In genomic region chr10:686155-686931, GRCh38 we compare ENCODE assay signal across 21 cellular contexts. TPM values are rescaled to one million over a fixed set of nuclear protein-coding genes. Genes with fewer than 3 reads are reported as not detected.
DNase-seq lines count a peak whose midpoint lies in the region; ATAC-seq and TF ChIP-seq lines count a peak whose summit lies in the region.
"Had no signal": no experiment of that assay in that cellular context is flagged by ENCODE, and none has a peak within 500 bp of the region (broad histone marks: within the 10 kb centered on the region; RNA-seq: fewer than 3 reads in every experiment).

No MANE protein-coding gene starts in this region.

- no peaks in the 10 kb centered on the region for H3K9me3 Mint-ChIP-seq in stimulated activated naive CD8-positive, alpha-beta T cell treated with anti-CD3 and anti-CD28 coated beads, Interleukin-15, amount 100 ng/mL, for 72 hours
- H3K9me3 Mint-ChIP-seq in type B pancreatic cell: no peaks in the 10 kb centered on the region

- H3K27ac ChIP-seq in muscle layer of colon (ENCODE audit: low read depth, low read length): peak overlapping the region; percentile 7
- H3K27ac ChIP-seq: GM23248 had no signal

- no peak overlapping the region for H3K4me3 Mint-ChIP-seq in stimulated activated naive CD8-positive, alpha-beta T cell treated with anti-CD3 and anti-CD28 coated beads, Interleukin-15, amount 100 ng/mL, for 72 hours
- peak overlapping the region; percentile 44 for H3K4me3 Mint-ChIP-seq in type B pancreatic cell

- H3K9ac ChIP-seq in muscle layer of colon (ENCODE audit: low read length): no peak overlapping the region

- no peak overlapping the region for H3K4me3 ChIP-seq in muscle layer of colon (ENCODE audit: low read depth in 1 of 2, low read length in 2 of 2)
- H3K4me3 ChIP-seq: GM23248 had no signal

- ATAC-seq in stimulated activated naive CD8-positive, alpha-beta T cell treated with anti-CD3 and anti-CD28 coated beads, Interleukin-15, amount 100 ng/mL, for 72 hours: peak; percentile 38
- no peak for ATAC-seq in stimulated activated naive CD8-positive, alpha-beta T cell treated with anti-CD3 and anti-CD28 coated beads, Interleukin-15, Interleukin-2, amounts not matched to agents 100 U/mL and 50 U/mL, for 24 hours

- peaks cover 3% of the 10 kb centered on the region for H3K36me3 Mint-ChIP-seq in type B pancreatic cell
- H3K36me3 Mint-ChIP-seq: CD4-positive, alpha-beta memory T cell had no signal

- no peak for TF ChIP-seq CTCF in type B pancreatic cell (conservative IDR thresholded peaks at IDR 0.05)

- DNase-seq in stimulated activated naive CD8-positive, alpha-beta T cell treated with anti-CD3 and anti-CD28 coated beads, Interleukin-15, amount 100 ng/mL, for 72 hours: no peak
- no peak for DNase-seq in stimulated activated naive CD8-positive, alpha-beta T cell treated with anti-CD3 and anti-CD28 coated beads, Interleukin-15, Interleukin-2, amounts not matched to agents 100 U/mL and 50 U/mL, for 24 hours
- peak; percentile 69 for DNase-seq in posterior vena cava (ENCODE audit: low spot score)
- DNase-seq in type B pancreatic cell (ENCODE audit: extremely low spot score, unreplicated experiment): no peak
- no peak for DNase-seq in HT-29 (ENCODE audit: low spot score)
- DNase-seq in activated CD4-positive, alpha-beta T cell treated with anti-CD3 and anti-CD28 coated beads for 4 hours: no peak
- no peak for DNase-seq in NK-92 (lab: John Stamatoyannopoulos, UW; ENCODE audit: unreplicated experiment)
- DNase-seq: 8988T; BE2C; CD4-positive, alpha-beta memory T cell; DMS53; NCI-H1417; NCI-H187; NCI-H2107; NCI-H510A; NCI-H774; OCI-M1; RPMI8226; SHP77 treated with DMSO at 0.1 percent for 48 hours had no signal

- H3K4me1 ChIP-seq in muscle layer of colon (ENCODE audit: insufficient read depth, low read length): peaks cover 38% of the 10 kb centered on the region
- H3K4me1 ChIP-seq: BE2C had no signal

- H3K36me3 ChIP-seq in muscle layer of colon (ENCODE audit: insufficient read depth, low read length): no peaks in the 10 kb centered on the region
- H3K36me3 ChIP-seq: BE2C had no signal

- H3K4me1 Mint-ChIP-seq in stimulated activated naive CD8-positive, alpha-beta T cell treated with anti-CD3 and anti-CD28 coated beads, Interleukin-15, amount 100 ng/mL, for 72 hours: peaks cover 10% of the 10 kb centered on the region
- peaks cover 37% of the 10 kb centered on the region for H3K4me1 Mint-ChIP-seq in type B pancreatic cell (ENCODE audit: unreplicated experiment)

- H3K27me3 ChIP-seq in muscle layer of colon (ENCODE audit: control insufficient read depth in 1 of 2, insufficient read depth in 2 of 2, low read length in 2 of 2): no peaks in the 10 kb centered on the region
- H3K27me3 ChIP-seq: BE2C had no signal

- intact Hi-C loops in posterior vena cava (cut with DNase I): loop anchor here (5.0 to 10.0 kb wide), 2 partner anchors 174 to 182 kb away; no protein-coding TSS in a partner anchor

- H3K27me3 Mint-ChIP-seq in stimulated activated naive CD8-positive, alpha-beta T cell treated with anti-CD3 and anti-CD28 coated beads, Interleukin-15, amount 100 ng/mL, for 72 hours: peaks cover 53% of the 10 kb centered on the region
- peaks cover 3% of the 10 kb centered on the region for H3K27me3 Mint-ChIP-seq in type B pancreatic cell

- H3K9me3 ChIP-seq in muscle layer of colon (ENCODE audit: low read length): no peaks in the 10 kb centered on the region
- H3K9me3 ChIP-seq: BE2C had no signal

- no peak overlapping the region for H3K27ac Mint-ChIP-seq in stimulated activated naive CD8-positive, alpha-beta T cell treated with anti-CD3 and anti-CD28 coated beads, Interleukin-15, amount 100 ng/mL, for 72 hours
- H3K27ac Mint-ChIP-seq in type B pancreatic cell: no peak overlapping the region
- H3K27ac Mint-ChIP-seq: CD4-positive, alpha-beta memory T cell had no signal

RNA-seq across cellular contexts. Expression of gene DIP2C, which starts 3.1 kb away (rescaled TPM):
- 10 to 100 TPM; 39.3 to 45.6 TPM for total RNA-seq in posterior vena cava
- 22.6 and 23.1 TPM in 2 replicates for total RNA-seq in type B pancreatic cell (ENCODE audit: low replicate concordance)
- 0.97 and 1.6 TPM in 2 replicates for total RNA-seq in HT-29 (2014; rRNA removed; shearing (Covaris generic))
